In the genomic region with DNA sequence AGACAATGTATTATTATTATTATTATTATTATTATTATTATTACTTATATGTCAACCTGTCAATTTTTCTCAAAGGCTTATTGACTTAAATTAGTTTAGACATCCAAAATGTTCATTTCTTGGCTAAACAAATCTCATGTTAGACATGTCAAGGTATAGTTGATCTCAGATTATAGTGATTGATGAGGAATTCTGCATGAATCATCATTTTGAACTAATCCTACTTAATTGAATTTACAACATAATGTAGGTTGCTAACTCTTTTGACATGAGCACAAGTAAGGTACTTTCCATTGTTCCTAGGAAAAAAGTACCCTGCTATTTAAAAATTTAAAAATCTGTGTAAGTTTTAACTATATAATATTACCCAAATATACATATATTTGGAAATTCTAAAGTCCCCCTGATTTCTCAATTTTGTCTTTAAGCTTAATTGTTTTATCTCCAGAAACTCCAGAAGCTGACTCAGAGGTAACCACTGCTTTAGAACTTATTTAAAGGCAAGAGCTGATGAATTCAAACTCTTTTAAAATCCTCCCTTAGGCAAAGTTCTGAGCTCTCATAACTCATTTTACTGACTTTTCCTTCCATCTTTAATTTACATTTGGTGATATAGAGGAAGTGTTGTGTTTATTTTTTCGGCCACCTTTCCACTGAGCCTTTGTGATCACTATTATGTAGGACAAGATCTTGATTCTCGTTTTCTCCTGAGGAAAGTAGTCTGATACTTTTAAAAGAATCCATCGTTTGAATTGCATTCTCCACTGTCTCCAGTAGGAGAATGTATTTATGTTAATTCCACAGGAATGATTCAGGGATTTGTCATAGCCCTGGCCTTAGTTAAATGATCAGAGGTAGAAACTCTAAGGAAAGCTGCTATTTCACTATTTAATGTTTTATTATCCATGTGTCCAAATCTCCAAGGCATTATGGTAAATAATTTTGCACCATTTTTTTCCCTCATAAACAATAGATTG, we compare ENCODE assay signal across 1 cellular context.
TF ChIP-seq lines count a peak whose summit lies in the region.

No MANE protein-coding gene starts in this region.

TF ChIP-seq in neural cell, 6 proteins besides CTCF, POLR2A, EP300 and RAD21 (continued from another document):
- TF ChIP-seq, protein P1, sequence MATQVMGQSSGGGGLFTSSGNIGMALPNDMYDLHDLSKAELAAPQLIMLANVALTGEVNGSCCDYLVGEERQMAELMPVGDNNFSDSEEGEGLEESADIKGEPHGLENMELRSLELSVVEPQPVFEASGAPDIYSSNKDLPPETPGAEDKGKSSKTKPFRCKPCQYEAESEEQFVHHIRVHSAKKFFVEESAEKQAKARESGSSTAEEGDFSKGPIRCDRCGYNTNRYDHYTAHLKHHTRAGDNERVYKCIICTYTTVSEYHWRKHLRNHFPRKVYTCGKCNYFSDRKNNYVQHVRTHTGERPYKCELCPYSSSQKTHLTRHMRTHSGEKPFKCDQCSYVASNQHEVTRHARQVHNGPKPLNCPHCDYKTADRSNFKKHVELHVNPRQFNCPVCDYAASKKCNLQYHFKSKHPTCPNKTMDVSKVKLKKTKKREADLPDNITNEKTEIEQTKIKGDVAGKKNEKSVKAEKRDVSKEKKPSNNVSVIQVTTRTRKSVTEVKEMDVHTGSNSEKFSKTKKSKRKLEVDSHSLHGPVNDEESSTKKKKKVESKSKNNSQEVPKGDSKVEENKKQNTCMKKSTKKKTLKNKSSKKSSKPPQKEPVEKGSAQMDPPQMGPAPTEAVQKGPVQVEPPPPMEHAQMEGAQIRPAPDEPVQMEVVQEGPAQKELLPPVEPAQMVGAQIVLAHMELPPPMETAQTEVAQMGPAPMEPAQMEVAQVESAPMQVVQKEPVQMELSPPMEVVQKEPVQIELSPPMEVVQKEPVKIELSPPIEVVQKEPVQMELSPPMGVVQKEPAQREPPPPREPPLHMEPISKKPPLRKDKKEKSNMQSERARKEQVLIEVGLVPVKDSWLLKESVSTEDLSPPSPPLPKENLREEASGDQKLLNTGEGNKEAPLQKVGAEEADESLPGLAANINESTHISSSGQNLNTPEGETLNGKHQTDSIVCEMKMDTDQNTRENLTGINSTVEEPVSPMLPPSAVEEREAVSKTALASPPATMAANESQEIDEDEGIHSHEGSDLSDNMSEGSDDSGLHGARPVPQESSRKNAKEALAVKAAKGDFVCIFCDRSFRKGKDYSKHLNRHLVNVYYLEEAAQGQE (IDR thresholded peaks at IDR 0.05; ENCODE audit: borderline replicate concordance): no peak
- TF ChIP-seq EZH2 (IDR thresholded peaks at IDR 0.05; ENCODE audit: borderline replicate concordance, insufficient read depth, low read length, poor library complexity, severe bottlenecking): no peak
